In genomic region chr7:103445228-103446020, GRCh38 we compare ENCODE assay signal across 9 cellular contexts. TPM values are rescaled to one million over a fixed set of nuclear protein-coding genes. Genes with fewer than 3 reads are reported as not detected.
A peak's percentile ranks its signal among the peaks of the same experiment; 100 is the strongest.
DNase-seq lines count a peak whose midpoint lies in the region; ATAC-seq and TF ChIP-seq lines count a peak whose summit lies in the region.
"Had no signal": no experiment of that assay in that cellular context is flagged by ENCODE, and none has a peak within 500 bp of the region (broad histone marks: within the 10 kb centered on the region; RNA-seq: fewer than 3 reads in every experiment).

No MANE protein-coding gene starts in this region.

- H3K27me3 ChIP-seq in OCI-LY1 (ENCODE audit: insufficient read depth, low read length), result 0 out of 2 replicates have a peak, but pooled peaks cover 12% of the 10 kb centered on the region

- H3K9ac ChIP-seq in OCI-LY1 (ENCODE audit: low read length), result no peak overlapping the region

- intact Hi-C loops in activated CD4-positive, alpha-beta T cell treated with anti-CD3 and anti-CD28 coated beads for 36 hours (cut with DNase I, micrococcal nuclease), result loop anchor here (2.0 to 10.0 kb wide), 2 partner anchors 709 to 711 kb away; no protein-coding TSS in a partner anchor

- H3K79me2 ChIP-seq in OCI-LY1 (ENCODE audit: insufficient read depth, low read length), result no peaks in the 10 kb centered on the region

- H3K4me1 Mint-ChIP-seq in activated CD4-positive, alpha-beta T cell treated with anti-CD3 and anti-CD28 coated beads for 36 hours, result peaks cover 7% of the 10 kb centered on the region
- H3K4me1 Mint-ChIP-seq in osteocyte (ENCODE audit: unreplicated experiment), result peaks cover 7% of the 10 kb centered on the region

- H3K27ac ChIP-seq in OCI-LY1 (ENCODE audit: low read depth, low read length, poor library complexity, severe bottlenecking), result no peak overlapping the region
- H3K27ac ChIP-seq: VCaP had no signal

- no peaks in the 10 kb centered on the region for H4K20me1 ChIP-seq in OCI-LY1 (ENCODE audit: insufficient read depth, low read length)

- no peak overlapping the region for H3K27ac Mint-ChIP-seq in activated CD4-positive, alpha-beta T cell treated with anti-CD3 and anti-CD28 coated beads for 36 hours
- H3K27ac Mint-ChIP-seq in osteocyte (ENCODE audit: unreplicated experiment), result no peak overlapping the region

- peak; percentile 13 for DNase-seq in activated CD4-positive, alpha-beta T cell treated with anti-CD3 and anti-CD28 coated beads for 36 hours
- no peak for DNase-seq in activated CD4-positive, alpha-beta T cell treated with anti-CD3 and anti-CD28 coated beads for 4 hours
- DNase-seq in epithelial cell of esophagus (ENCODE audit: low read depth) (no peak), osteocyte (ENCODE audit: extremely low spot score, unreplicated experiment) (no peak)
- DNase-seq in stimulated activated CD4-positive, alpha-beta T cell treated with anti-CD3 and anti-CD28 coated beads, Interleukin-4, amount 100 ng/mL, for 4 hours, result no peak

- peak overlapping the region; percentile 54 for H3K4me3 Mint-ChIP-seq in activated CD4-positive, alpha-beta T cell treated with anti-CD3 and anti-CD28 coated beads for 36 hours
- peak overlapping the region; percentile 70 for H3K4me3 Mint-ChIP-seq in osteocyte (ENCODE audit: unreplicated experiment)

- no peak overlapping the region for H2AFZ ChIP-seq in OCI-LY1 (ENCODE audit: low read length)

- no peaks in the 10 kb centered on the region for H3K9me3 ChIP-seq in OCI-LY1 (ENCODE audit: low read length)

- no peaks in the 10 kb centered on the region for H3K36me3 ChIP-seq in OCI-LY1 (ENCODE audit: insufficient read depth, low read length)

- H3K4me2 ChIP-seq in OCI-LY1 (ENCODE audit: low read length), result peak overlapping the region; percentile 26; the same call in 1 of the 2 replicates

- H3F3A ChIP-seq in OCI-LY1 (ENCODE audit: insufficient read depth, low read length), result no peaks in the 10 kb centered on the region

- ATAC-seq in activated CD4-positive, alpha-beta T cell treated with anti-CD3 and anti-CD28 coated beads for 36 hours, result peak; percentile 18
- ATAC-seq in HG03439 (IDR thresholded peaks at IDR 0.05; ENCODE audit: unreplicated experiment), result no peak
- ATAC-seq in activated CD4-positive, CD25-positive, alpha-beta regulatory T cell treated with anti-CD3 and anti-CD28 coated beads, Interleukin-2, amount 50 U/mL, for 24 hours, result no peak

- H3K36me3 Mint-ChIP-seq in activated CD4-positive, alpha-beta T cell treated with anti-CD3 and anti-CD28 coated beads for 36 hours (ENCODE audit: low read depth), result no peaks in the 10 kb centered on the region
- no peaks in the 10 kb centered on the region for H3K36me3 Mint-ChIP-seq in osteocyte (ENCODE audit: unreplicated experiment)

- POLR2A ChIA-PET in activated CD4-positive, alpha-beta T cell treated with anti-CD3 and anti-CD28 coated beads for 36 hours (lab: Charles Lee), result interaction anchor here (0.5 kb wide), 1 partner anchor 103 kb away, joined by 3 read pairs; no protein-coding TSS in a partner anchor

- peak overlapping the region; percentile 7 for H3K4me3 ChIP-seq in OCI-LY1 (ENCODE audit: low read depth, low read length, poor library complexity, severe bottlenecking)
- peak overlapping the region; percentile 28 for H3K4me3 ChIP-seq in epithelial cell of esophagus (ENCODE audit: low read length)

- no peaks in the 10 kb centered on the region for H3K9me3 Mint-ChIP-seq in activated CD4-positive, alpha-beta T cell treated with anti-CD3 and anti-CD28 coated beads for 36 hours (ENCODE audit: low read depth)
- no peaks in the 10 kb centered on the region for H3K9me3 Mint-ChIP-seq in osteocyte (ENCODE audit: unreplicated experiment)

- CTCF ChIA-PET in activated CD4-positive, alpha-beta T cell treated with anti-CD3 and anti-CD28 coated beads for 36 hours (lab: Charles Lee), result interaction anchor here (0.6 to 1.6 kb wide), 2 partner anchors 39 to 1439 kb away, joined by 4 to 5 read pairs; no protein-coding TSS in a partner anchor

- H3K4me1 ChIP-seq in OCI-LY1 (ENCODE audit: insufficient read depth, low read length, severe bottlenecking), result peaks cover 10% of the 10 kb centered on the region

- H3K27me3 Mint-ChIP-seq in activated CD4-positive, alpha-beta T cell treated with anti-CD3 and anti-CD28 coated beads for 36 hours, result peaks cover 57% of the 10 kb centered on the region
- peaks cover 68% of the 10 kb centered on the region for H3K27me3 Mint-ChIP-seq in osteocyte (ENCODE audit: unreplicated experiment)

- no peaks in the 10 kb centered on the region for H3K9me2 ChIP-seq in OCI-LY1 (ENCODE audit: low read depth, low read length)

- TF ChIP-seq CTCF in OCI-LY1 (IDR thresholded peaks at IDR 0.05; ENCODE audit: low read length), result no peak
- no peak for TF ChIP-seq CTCF in epithelial cell of esophagus (IDR thresholded peaks at IDR 0.05; ENCODE audit: insufficient read depth, low read depth, low read length, missing control alignments)
- no peak for TF ChIP-seq CTCF in osteocyte (IDR thresholded peaks at IDR 0.05)

RNA-seq across cellular contexts. Expression of gene SLC26A5, which starts 0.6 kb away (rescaled TPM):
- not detected for total RNA-seq in activated CD4-positive, alpha-beta T cell treated with anti-CD3 and anti-CD28 coated beads for 36 hours
- total RNA-seq in osteocyte, result not detected in 2 replicates
